Comparison of ENCODE assay signal across 8 cellular contexts in genomic region chr20:62183426-62184142, GRCh38. TPM values are rescaled to one million over a fixed set of nuclear protein-coding genes. Genes with fewer than 3 reads are reported as not detected.
DNase-seq lines count a peak whose midpoint lies in the region; ATAC-seq and TF ChIP-seq lines count a peak whose summit lies in the region.

No MANE protein-coding gene starts in this region.

- POLR2A ChIA-PET in activated CD4-positive, alpha-beta memory T cell treated with anti-CD3 and anti-CD28 coated beads for 36 hours (lab: Charles Lee) = no interaction called here

- H4K20me1 ChIP-seq in hepatocyte (ENCODE audit: insufficient read depth, poor library complexity, severe bottlenecking) = no peaks in the 10 kb centered on the region

- no peak for ATAC-seq in stimulated activated memory B cell treated with anti-CD40 and anti-IgM and Interleukin-4, amounts not matched to agents 10 μg/mL and 1 μg/mL and 100 μg/mL, for 72 hours
- no peak for ATAC-seq in GM18505 (IDR thresholded peaks at IDR 0.05; ENCODE audit: unreplicated experiment)

- H3K36me3 ChIP-seq in hepatocyte (replicated peaks; ENCODE audit: insufficient read depth, low read depth) = no peaks in the 10 kb centered on the region

- H3K27me3 Mint-ChIP-seq in activated CD4-positive, alpha-beta memory T cell treated with anti-CD3 and anti-CD28 coated beads for 36 hours = no peaks in the 10 kb centered on the region
- H3K27me3 Mint-ChIP-seq in stimulated activated memory B cell treated with anti-CD40 and anti-IgM and Interleukin-4, amounts not matched to agents 10 μg/mL and 1 μg/mL and 100 μg/mL, for 72 hours = no peaks in the 10 kb centered on the region

- H3K9me3 Mint-ChIP-seq in activated CD4-positive, alpha-beta memory T cell treated with anti-CD3 and anti-CD28 coated beads for 36 hours = no peaks in the 10 kb centered on the region
- no peaks in the 10 kb centered on the region for H3K9me3 Mint-ChIP-seq in stimulated activated memory B cell treated with anti-CD40 and anti-IgM and Interleukin-4, amounts not matched to agents 10 μg/mL and 1 μg/mL and 100 μg/mL, for 72 hours

- H3K9me2 ChIP-seq in hepatocyte (replicated peaks; ENCODE audit: insufficient read depth) = no peaks in the 10 kb centered on the region

- peak overlapping the region; percentile 87 for H3K4me3 Mint-ChIP-seq in activated CD4-positive, alpha-beta memory T cell treated with anti-CD3 and anti-CD28 coated beads for 36 hours
- H3K4me3 Mint-ChIP-seq in stimulated activated memory B cell treated with anti-CD40 and anti-IgM and Interleukin-4, amounts not matched to agents 10 μg/mL and 1 μg/mL and 100 μg/mL, for 72 hours = peak overlapping the region; percentile 98

- WGBS in hepatocyte (ENCODE audit: low lambda C conversion rate, missing lambda C conversion rate) = 32% methylated on average over 25 of the region's 25 CpGs

- TF ChIP-seq CTCF in hepatocyte (IDR thresholded peaks at IDR 0.05; ENCODE audit: poor library complexity) = no peak

- H3K79me2 ChIP-seq in hepatocyte = peaks cover 52% of the 10 kb centered on the region

- no peaks in the 10 kb centered on the region for H3K27me3 ChIP-seq in hepatocyte

- H3K4me2 ChIP-seq in hepatocyte = peak overlapping the region; percentile 97

- H3K4me1 Mint-ChIP-seq in activated CD4-positive, alpha-beta memory T cell treated with anti-CD3 and anti-CD28 coated beads for 36 hours (ENCODE audit: low read depth) = peaks cover 39% of the 10 kb centered on the region
- peaks cover 55% of the 10 kb centered on the region for H3K4me1 Mint-ChIP-seq in stimulated activated memory B cell treated with anti-CD40 and anti-IgM and Interleukin-4, amounts not matched to agents 10 μg/mL and 1 μg/mL and 100 μg/mL, for 72 hours

- peak; percentile 47 for DNase-seq in DMS 273 (lab: John Stamatoyannopoulos, UW; ENCODE audit: unreplicated experiment)
- no peak for DNase-seq in DMS 273 treated with DMSO at 0.1 percent for 48 hours (lab: John Stamatoyannopoulos, UW)
- no peak for DNase-seq in activated CD4-positive, alpha-beta memory T cell treated with anti-CD3 and anti-CD28 coated beads for 36 hours
- DNase-seq in hepatocyte (ENCODE audit: low spot score) = no peak
- no peak for DNase-seq in NCI-H2196 (lab: John Stamatoyannopoulos, UW; ENCODE audit: unreplicated experiment)
- DNase-seq in NCI-H510A (lab: John Stamatoyannopoulos, UW) = no peak

- H3K27ac Mint-ChIP-seq in activated CD4-positive, alpha-beta memory T cell treated with anti-CD3 and anti-CD28 coated beads for 36 hours = peak overlapping the region; percentile 91
- peak overlapping the region; percentile 99 for H3K27ac Mint-ChIP-seq in stimulated activated memory B cell treated with anti-CD40 and anti-IgM and Interleukin-4, amounts not matched to agents 10 μg/mL and 1 μg/mL and 100 μg/mL, for 72 hours

- CTCF ChIA-PET in activated CD4-positive, alpha-beta memory T cell treated with anti-CD3 and anti-CD28 coated beads for 36 hours (lab: Charles Lee) = interaction anchor here (0.5 kb wide), 1 partner anchor 47 kb away, joined by 3 read pairs; no protein-coding TSS in a partner anchor

- H3K27ac ChIP-seq in hepatocyte = peak overlapping the region; percentile 92

- peaks cover 15% of the 10 kb centered on the region for H3K4me1 ChIP-seq in hepatocyte (ENCODE audit: insufficient read depth)

- H2AFZ ChIP-seq in hepatocyte = peak overlapping the region; percentile 62

- TF ChIP-seq POLR2A in GM18505 (IDR thresholded peaks at IDR 0.05; ENCODE audit: borderline replicate concordance, extremely low read depth, insufficient read depth, insufficient read length) = no peak

- intact Hi-C loops in activated CD4-positive, alpha-beta memory T cell treated with anti-CD3 and anti-CD28 coated beads for 36 hours (cut with micrococcal nuclease) = no loop called here

- peak overlapping the region; percentile 89 for H3K4me3 ChIP-seq in hepatocyte

- peaks cover 4% of the 10 kb centered on the region for H3K36me3 Mint-ChIP-seq in activated CD4-positive, alpha-beta memory T cell treated with anti-CD3 and anti-CD28 coated beads for 36 hours
- no peaks in the 10 kb centered on the region for H3K36me3 Mint-ChIP-seq in stimulated activated memory B cell treated with anti-CD40 and anti-IgM and Interleukin-4, amounts not matched to agents 10 μg/mL and 1 μg/mL and 100 μg/mL, for 72 hours

- no peaks in the 10 kb centered on the region for H3K9me3 ChIP-seq in hepatocyte (ENCODE audit: low read depth)

RNA-seq across cellular contexts. Expression of gene MTG2, which starts 0.8 kb away (rescaled TPM):
- 10 to 100 TPM; 31.4 to 32.5 TPM for total RNA-seq in activated CD4-positive, alpha-beta memory T cell treated with anti-CD3 and anti-CD28 coated beads for 36 hours
- 16.7 and 18.4 TPM in 2 replicates for total RNA-seq in hepatocyte
- 21.8 and 26.7 TPM in 2 replicates for polyA plus RNA-seq in hepatocyte

RNA-seq across cellular contexts. Expression of gene HRH3, which starts 36.5 kb away (rescaled TPM):
- total RNA-seq in activated CD4-positive, alpha-beta memory T cell treated with anti-CD3 and anti-CD28 coated beads for 36 hours = not detected
- not detected in 2 replicates for total RNA-seq in hepatocyte
- polyA plus RNA-seq in hepatocyte = not detected in 2 replicates

RNA-seq across cellular contexts. Expression of gene SS18L1, which starts 40.0 kb away (rescaled TPM):
- 10 to 100 TPM; 13.7 to 15.2 TPM for total RNA-seq in activated CD4-positive, alpha-beta memory T cell treated with anti-CD3 and anti-CD28 coated beads for 36 hours
- 13.0 and 14.4 TPM in 2 replicates for total RNA-seq in hepatocyte
- polyA plus RNA-seq in hepatocyte = 1.8 and 2.1 TPM in 2 replicates

RNA-seq across cellular contexts. Expression of gene PSMA7, which starts 40.4 kb away (rescaled TPM):
- 100 to 1,000 TPM; 301 to 316 TPM for total RNA-seq in activated CD4-positive, alpha-beta memory T cell treated with anti-CD3 and anti-CD28 coated beads for 36 hours
- 270 and 277 TPM in 2 replicates for total RNA-seq in hepatocyte
- 408 and 450 TPM in 2 replicates for polyA plus RNA-seq in hepatocyte

RNA-seq across cellular contexts. Expression of gene OSBPL2, which starts 54.7 kb away (rescaled TPM):
- total RNA-seq in activated CD4-positive, alpha-beta memory T cell treated with anti-CD3 and anti-CD28 coated beads for 36 hours = 10 to 100 TPM; 25.4 to 29.3 TPM
- 37.0 and 40.5 TPM in 2 replicates for total RNA-seq in hepatocyte
- 39.6 and 45.9 TPM in 2 replicates for polyA plus RNA-seq in hepatocyte
